10 cellular contexts compared by ENCODE assay signal in the genomic region with DNA sequence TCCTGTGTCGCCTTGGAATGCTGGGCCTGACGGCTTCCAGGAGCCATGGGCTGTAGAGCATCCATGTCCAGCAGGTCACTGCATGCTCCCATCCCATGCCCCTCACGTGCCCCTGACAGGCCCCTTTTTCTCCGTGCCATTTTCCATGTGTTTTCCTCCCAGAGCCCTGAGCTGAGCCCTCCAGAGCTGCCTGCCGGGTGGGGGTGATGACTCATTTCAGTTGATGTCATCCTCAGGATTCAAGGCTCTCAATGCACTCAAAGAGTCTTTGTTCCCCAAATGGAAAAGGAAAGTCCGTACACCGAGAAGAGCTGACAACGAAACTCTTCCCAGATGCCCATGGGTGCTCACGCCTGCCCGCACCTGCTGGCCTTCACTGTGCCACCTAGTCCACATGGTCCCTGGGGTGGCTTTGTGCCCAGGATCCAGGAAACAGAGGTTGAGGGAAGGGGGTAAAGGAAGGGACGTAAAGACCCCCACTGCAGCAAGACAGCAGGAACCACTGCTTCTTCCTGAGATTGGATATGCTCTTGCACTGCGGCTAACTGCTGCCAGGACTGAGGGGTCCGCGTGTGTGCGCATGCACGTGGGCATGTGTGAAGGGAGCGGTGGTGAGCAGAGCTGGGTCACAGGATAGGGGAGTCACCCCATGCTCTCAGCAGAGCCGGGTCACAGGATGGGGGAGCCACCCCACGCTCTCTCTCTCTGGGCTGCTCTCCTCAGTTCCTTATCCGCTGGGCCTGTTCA. TPM values are rescaled to one million over a fixed set of nuclear protein-coding genes. Genes with fewer than 3 reads are reported as not detected.
DNase-seq lines count a peak whose midpoint lies in the region; ATAC-seq, FAIRE-seq and TF ChIP-seq lines count a peak whose summit lies in the region.
"Had no signal": no experiment of that assay in that cellular context is flagged by ENCODE, and none has a peak within 500 bp of the region (broad histone marks: within the 10 kb centered on the region; RNA-seq: fewer than 3 reads in every experiment).

No MANE protein-coding gene starts in this region.

- H3K9ac ChIP-seq in K562 (ENCODE audit: insufficient read depth in 1 of 2, low read depth in 2 of 2, low read length in 2 of 2), result peak overlapping the region in 1 of 2 experiments; percentile 66; a peak in 1 of 4 replicates

- H3K36me3 ChIP-seq in K562 (ENCODE audit: control insufficient read depth, insufficient read depth, low read length) (no peaks in the 10 kb centered on the region), small intestine (ENCODE audit: control insufficient read depth in 2 of 2, insufficient read depth in 2 of 2, low read length in 2 of 2) (no peaks in the 10 kb centered on the region)

- no peaks in the 10 kb centered on the region for H3K79me2 ChIP-seq in K562 (ENCODE audit: control insufficient read depth, insufficient read depth, low read length)

- H4K20me1 ChIP-seq in K562 (replicated peaks; ENCODE audit: control insufficient read depth, insufficient read depth, low read length), result no peaks in the 10 kb centered on the region

- TF ChIP-seq RAD21 in K562 (CRISPR knock-in tag; conservative IDR thresholded peaks at IDR 0.05 in 1 of 2, IDR thresholded peaks at IDR 0.05 in 1 of 2), result no peak

- in situ Hi-C loops in K562 (cut with MboI), result no loop called here

- intact Hi-C loops in K562 (cut with micrococcal nuclease), result no loop called here

- H3K27ac ChIP-seq in K562 (ENCODE audit: extremely low read depth, low read depth, low read length) (0 out of 3 replicates have a peak overlapping the region, but pooled peaks have one; percentile 1), temporal lobe (ENCODE audit: low read depth, low read length) (peak overlapping the region; percentile 90), small intestine (ENCODE audit: low read depth in 1 of 2, low read length in 1 of 2) (peak overlapping the region in 1 of 2 donors; percentile 30)

- TF ChIP-seq POLR2A in K562 (conservative IDR thresholded peaks at IDR 0.05), result no peak

- H3K9me1 ChIP-seq in K562 (ENCODE audit: control insufficient read depth, insufficient read depth, low read length), result no peaks in the 10 kb centered on the region

- H3K4me3 Mint-ChIP-seq in T-helper 17 cell, result no peak overlapping the region
- H3K4me3 Mint-ChIP-seq: activated T-helper 1 cell treated with anti-CD3 and anti-CD28 coated beads, Interleukin-12 subunit alpha, Interleukin-12 subunit beta, Interleukin-2, Interleukin-4 antibody, amounts not matched to agents 30 ng/mL and 10 ng/mL and 1 ng/mL, durations not matched to agents 14 hours and 24 hours and 36 hours had no signal

- WGBS in K562 (ENCODE audit: insufficient coverage, low coverage, missing lambda C conversion rate), result 52% methylated on average over 20 of the region's 20 CpGs
- 75 to 79% (median 77%) methylated on average over 20 of the region's 20 CpGs for WGBS in small intestine, 3 donors

- peak overlapping the region; percentile 60; the same call in 1 of the 2 replicates for H2AFZ ChIP-seq in K562 (ENCODE audit: low read depth, low read length)

- CTCF ChIA-PET in K562 (lab: Yijun Ruan, JAX; ENCODE audit: low intra/inter-chr PET ratio), result interaction anchor here (1.2 kb wide), 1 partner anchor 110 kb away, joined by 3 read pairs; no protein-coding TSS in a partner anchor

- no peaks in the 10 kb centered on the region for H3K27me3 ChIP-seq in K562 (ENCODE audit: control insufficient read depth in 2 of 2, insufficient read depth in 2 of 2, low read length in 2 of 2)
- H3K27me3 ChIP-seq in small intestine (ENCODE audit: control insufficient read depth in 2 of 2, insufficient read depth in 2 of 2, low read length in 2 of 2), result no peaks in the 10 kb centered on the region

- BruUV-seq in K562 (replicated peaks; lab: Mats Ljungman, UMichigan), result no TSS peak

- peak; percentile 82 for FAIRE-seq in K562 (lab: Jason Lieb, UNC)
- no peak for FAIRE-seq in small intestine (lab: Jason Lieb, UNC)
- FAIRE-seq: keratinocyte had no signal

- H3K4me1 Mint-ChIP-seq in T-helper 17 cell, result peaks cover 10% of the 10 kb centered on the region

- H3K4me2 ChIP-seq in K562 (ENCODE audit: insufficient read depth, low read length), result peak overlapping the region; percentile 21

- H3K4me1 ChIP-seq in K562 (replicated peaks in 1 of 2; ENCODE audit: control insufficient read depth in 2 of 2, insufficient read depth in 2 of 2, low read length in 2 of 2) (peaks cover 22 to 27% of the 10 kb centered on the region in 2 experiments; a peak in 4 of 5 replicates), small intestine (ENCODE audit: control insufficient read depth in 2 of 2, insufficient read depth in 1 of 2, low read depth in 1 of 2, low read length in 1 of 2) (no peaks in the 10 kb centered on the region)

- no peak overlapping the region for H3K27ac Mint-ChIP-seq in T-helper 17 cell
- H3K27ac Mint-ChIP-seq: activated T-helper 1 cell treated with anti-CD3 and anti-CD28 coated beads, Interleukin-12 subunit alpha, Interleukin-12 subunit beta, Interleukin-2, Interleukin-4 antibody, amounts not matched to agents 30 ng/mL and 10 ng/mL and 1 ng/mL, durations not matched to agents 14 hours and 24 hours and 36 hours had no signal

- TF ChIP-seq EP300 in K562 (IDR thresholded peaks at IDR 0.05; ENCODE audit: low read length), result no peak

- no peak for TF ChIP-seq CTCF in K562 (IDR thresholded peaks at IDR 0.05 in 2 of 3, conservative IDR thresholded peaks at IDR 0.05 in 1 of 3; ENCODE audit: insufficient read depth in 2 of 3, low read depth in 1 of 3, low read length in 3 of 3)

- ATAC-seq in K562 (peak; percentile 57), T-helper 17 cell (no peak)

- H3K4me3 ChIP-seq in K562 (no peak overlapping the region), small intestine (ENCODE audit: low read depth in 1 of 2, low read length in 2 of 2) (no peak overlapping the region)

- H3K9me3 ChIP-seq in K562 (replicated peaks; ENCODE audit: control insufficient read depth, insufficient read depth, low read depth, low read length) (no peaks in the 10 kb centered on the region), small intestine (ENCODE audit: control insufficient read depth, low read depth) (no peaks in the 10 kb centered on the region), T-helper 17 cell (ENCODE audit: control insufficient read depth, low read length, poor library complexity, severe bottlenecking) (no peaks in the 10 kb centered on the region)

- peaks cover 55% of the 10 kb centered on the region for H3K27me3 Mint-ChIP-seq in T-helper 17 cell

- DNase-seq in LHCN-M2 (ENCODE audit: low read depth) (peak; percentile 75), K562 (ENCODE audit: extremely low read depth in 1 of 4, low spot score in 3 of 4) (peak; percentile 61 to 65 (median 63)), hepatic stellate cell (ENCODE audit: low spot score) (peak; percentile 86), NCI-H1417 (lab: John Stamatoyannopoulos, UW) (no peak), small intestine (no peak), T-helper 17 cell (no peak)
- DNase-seq in activated effector memory CD4-positive, alpha-beta T cell treated with anti-CD3 and anti-CD28 coated beads, Interleukin-2, amount 50 U/mL, for 16 hours, result no peak

- POLR2A ChIA-PET in K562 (lab: Yijun Ruan, JAX), result interaction anchor here (0.5 to 2.6 kb wide), 2 partner anchors 10 to 1147 kb away, joined by 3 to 6 read pairs; no protein-coding TSS in a partner anchor

- peaks cover 4% of the 10 kb centered on the region for H3K36me3 Mint-ChIP-seq in T-helper 17 cell (ENCODE audit: low read depth)

TF ChIP-seq in K562, 482 proteins besides CTCF, POLR2A, EP300 and RAD21 (continues in another document):
- TF ChIP-seq KDM5B (IDR thresholded peaks at IDR 0.05; ENCODE audit: insufficient replicate concordance, low read depth, low read length), result no peak
- TF ChIP-seq CTBP1 (IDR thresholded peaks at IDR 0.05; ENCODE audit: borderline replicate concordance), result 0 out of 2 replicates have a peak, but pooled peaks have one; percentile 25
- peak; percentile 70 for TF ChIP-seq BHLHE40 (IDR thresholded peaks at IDR 0.05; ENCODE audit: low read length)
- peak; percentile 47 for TF ChIP-seq MAX (CRISPR knock-in tag; IDR thresholded peaks at IDR 0.05)
- peak; percentile 27; the same call in 1 of the 2 replicates for TF ChIP-seq ZFX (CRISPR knock-in tag; IDR thresholded peaks at IDR 0.05)
- peak; percentile 95 for TF ChIP-seq JUN (IDR thresholded peaks at IDR 0.05; ENCODE audit: borderline replicate concordance, low read depth, low read length)
- TF ChIP-seq JUN (CRISPR knock-in tag; IDR thresholded peaks at IDR 0.05; ENCODE audit: borderline replicate concordance), result 0 out of 2 replicates have a peak, but pooled peaks have one; percentile 29
- TF ChIP-seq E2F3 (CRISPR knock-in tag; IDR thresholded peaks at IDR 0.05), result no peak
- TF ChIP-seq SMARCA4 (IDR thresholded peaks at IDR 0.05), result peak; percentile 72
- no peak for TF ChIP-seq NFATC3 (IDR thresholded peaks at IDR 0.05)
- TF ChIP-seq ARID1B (IDR thresholded peaks at IDR 0.05), result peak; percentile 41
- TF ChIP-seq ATF7 (IDR thresholded peaks at IDR 0.05), result peak; percentile 87; the same call in 1 of the 2 replicates

RNA-seq across cellular contexts. Expression of gene COL15A1, which starts 27.6 kb away (rescaled TPM):
- total RNA-seq in LHCN-M2 (2014; rRNA removed), result 3.4 and 5.3 TPM in 2 replicates
- 3.4 TPM for polyA plus RNA-seq in LHCN-M2 (2012)
- total RNA-seq in K562 (2011; cell fraction: chromatin; rRNA removed; ENCODE audit: low replicate concordance), result 5.0 and 10.1 TPM in 2 replicates
- 5.9 and 9.3 TPM in 2 replicates for total RNA-seq in K562 (2011; cell fraction: nucleolus; rRNA removed)
- total RNA-seq in K562 (2011; cell fraction: nucleoplasm; rRNA removed), result 6.6 and 7.6 TPM in 2 replicates
- 3.5 and 3.9 TPM in 2 replicates for total RNA-seq in K562 (2014; rRNA removed)
- total RNA-seq in K562 (2014; rRNA removed; fragmentation: Illumina TruSeq; extraction: Trizol), result 2.0 and 2.3 TPM in 2 replicates
- total RNA-seq in K562 (2015; rRNA removed; fragmentation: Illumina TruSeq; extraction: Trizol), result 3.0 and 3.2 TPM in 2 replicates
- total RNA-seq in K562 (2021), result 4.9 and 5.1 TPM in 2 replicates
- 0.72 and 1.7 TPM in 2 replicates for polyA plus RNA-seq in K562 (2011; rRNA removed)
- polyA plus RNA-seq in K562 (2011; cell fraction: cytosol; rRNA removed), result 0.96 and 2.9 TPM in 2 replicates
- polyA plus RNA-seq in K562 (2011; cell fraction: nucleus; rRNA removed), result 1.2 and 2.8 TPM in 2 replicates
- polyA plus RNA-seq in K562 (2012), result 5.8 and 27.6 TPM in 2 replicates
- polyA plus RNA-seq in K562 (2014; fragmentation: Illumina TruSeq; extraction: Trizol), result 3.2 TPM in 2 replicates
- under 1 TPM; 0.46 to 0.68 TPM for polyA plus RNA-seq in K562 (2014; fragmentation: Nextera tagmentation; extraction: Ambion mirVana)
- polyA plus RNA-seq in K562 (2014; rRNA removed), result 2.6 TPM in 2 replicates
- 0.87 and 2.1 TPM in 2 replicates for polyA minus RNA-seq in K562 (2011; rRNA and poly(A)+ RNA removed)
- polyA minus RNA-seq in K562 (2011; cell fraction: cytosol; rRNA and poly(A)+ RNA removed), result 2.7 and 5.7 TPM in 2 replicates
- 1.1 and 1.5 TPM in 2 replicates for polyA minus RNA-seq in K562 (2011; cell fraction: nucleus; rRNA and poly(A)+ RNA removed)
- total RNA-seq in temporal lobe, result 8.4 TPM
- 1 to 10 TPM in 1 of 3 donors, under 1 TPM in 2; 0.22 to 4.2 (median 0.81) TPM for polyA plus RNA-seq in small intestine
- not detected for total RNA-seq in T-helper 17 cell
- polyA plus RNA-seq: keratinocyte had no signal

Comparison
In these comparisons a context has a peak if more than half of its experiments do, and no peak if none do; other contexts are left out.
1. DNase-seq: peak in LHCN-M2 (single experiment), K562 (4 of 4) and hepatic stellate cell (single experiment); none in activated effector memory CD4-positive, alpha-beta T cell treated with anti-CD3 and anti-CD28 coated beads, Interleukin-2, amount 50 U/mL, for 16 hours (single experiment), NCI-H1417 (0 of 3), small intestine (single experiment) and T-helper 17 cell (0 of 3).